Comparison of ENCODE assay signal across 13 cellular contexts in the genomic region with DNA sequence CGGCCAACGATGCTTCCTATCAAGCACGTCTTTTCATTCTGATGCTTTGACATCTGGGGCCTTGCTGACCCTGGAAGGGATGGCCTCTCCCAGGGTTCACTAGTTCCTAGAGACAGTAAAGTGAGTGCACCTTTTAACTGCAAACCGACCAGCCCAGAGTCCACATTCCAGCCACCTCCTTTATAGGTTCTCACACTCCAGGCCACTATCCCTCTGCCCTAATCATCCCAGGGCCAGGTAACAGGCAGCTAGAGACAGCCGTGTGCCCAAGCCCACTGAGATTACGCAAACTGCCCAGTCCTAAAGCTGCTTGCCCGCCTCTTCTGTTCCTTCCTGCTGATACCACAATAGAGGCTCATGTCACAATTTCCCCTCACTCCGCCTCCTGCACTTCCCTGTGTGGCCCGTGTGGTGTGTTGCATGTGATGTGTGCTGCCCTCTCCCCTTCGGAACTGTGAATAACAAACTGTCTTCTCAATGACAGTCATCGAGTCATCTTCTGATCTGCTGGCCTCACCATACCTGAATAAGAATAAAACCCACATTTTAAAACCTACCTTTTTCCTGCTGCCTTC.
A peak's percentile ranks its signal among the peaks of the same experiment; 100 is the strongest.
DNase-seq lines count a peak whose midpoint lies in the region; ATAC-seq, FAIRE-seq and TF ChIP-seq lines count a peak whose summit lies in the region.
"Had no signal": no experiment of that assay in that cellular context is flagged by ENCODE, and none has a peak within 500 bp of the region (broad histone marks: within the 10 kb centered on the region; RNA-seq: fewer than 3 reads in every experiment).

No MANE protein-coding gene starts in this region.

- in situ Hi-C loops in K562 (cut with MboI), result no loop called here

- H3K79me2 ChIP-seq in K562 (ENCODE audit: control insufficient read depth, insufficient read depth, low read length), result no peaks in the 10 kb centered on the region

- H2AFZ ChIP-seq in K562 (ENCODE audit: low read depth, low read length), result no peak overlapping the region

- no peaks in the 10 kb centered on the region for H3K36me3 ChIP-seq in K562 (ENCODE audit: control insufficient read depth, insufficient read depth, low read length)
- H3K36me3 ChIP-seq: uterus had no signal

- TF ChIP-seq EP300 in K562 (IDR thresholded peaks at IDR 0.05; ENCODE audit: low read length), result no peak

- H3K9me3 Mint-ChIP-seq in T-helper 2 cell treated with Interferon-gamma antibody and Interleukin-4, amounts not matched to agents 5 μg/mL and 100 μg/mL, for 36 hours, result no peaks in the 10 kb centered on the region
- H3K9me3 Mint-ChIP-seq in MCF 10A (ENCODE audit: unreplicated experiment), result no peaks in the 10 kb centered on the region
- H3K9me3 Mint-ChIP-seq: memory B cell had no signal

- peaks cover 7 to 21% of the 10 kb centered on the region in 2 experiments; a peak in 3 of 5 replicates for H3K27me3 ChIP-seq in K562 (ENCODE audit: control insufficient read depth in 2 of 2, insufficient read depth in 2 of 2, low read length in 2 of 2)
- H3K27me3 ChIP-seq: body of pancreas, uterus had no signal

- POLR2A ChIA-PET in K562 (lab: Yijun Ruan, JAX) (interaction anchor here (1.5 kb wide), 1 partner anchor 12 kb away, joined by 4 read pairs; no protein-coding TSS in a partner anchor), MCF 10A (lab: Yijun Ruan, JAX) (no interaction called here)

- 2% methylated on average over 11 of the region's 11 CpGs for WGBS in K562 (ENCODE audit: insufficient coverage, low coverage, missing lambda C conversion rate)

- no peaks in the 10 kb centered on the region for H3K4me1 ChIP-seq in K562 (replicated peaks in 1 of 2; ENCODE audit: control insufficient read depth in 2 of 2, insufficient read depth in 2 of 2, low read length in 2 of 2)
- H3K4me1 ChIP-seq: uterus had no signal

- H3K9ac ChIP-seq in K562 (ENCODE audit: insufficient read depth in 1 of 2, low read depth in 2 of 2, low read length in 2 of 2), result no peak overlapping the region

- no peak for FAIRE-seq in K562 (lab: Jason Lieb, UNC)

- intact Hi-C loops in K562 (cut with micrococcal nuclease) (no loop called here), MCF 10A (cut with micrococcal nuclease) (no loop called here)

- peaks cover 8% of the 10 kb centered on the region for H3K4me1 Mint-ChIP-seq in T-helper 2 cell treated with Interferon-gamma antibody and Interleukin-4, amounts not matched to agents 5 μg/mL and 100 μg/mL, for 36 hours (ENCODE audit: low read depth)
- peaks cover 5% of the 10 kb centered on the region for H3K4me1 Mint-ChIP-seq in MCF 10A (ENCODE audit: insufficient read depth, unreplicated experiment)

- ATAC-seq in K562 (peak; percentile 32; the same call in 1 of the 3 replicates), HG03159 (IDR thresholded peaks at IDR 0.05; ENCODE audit: unreplicated experiment) (no peak)
- ATAC-seq: body of pancreas had no signal

- no peaks in the 10 kb centered on the region for H3K9me3 ChIP-seq in K562 (replicated peaks; ENCODE audit: control insufficient read depth, insufficient read depth, low read depth, low read length)
- H3K9me3 ChIP-seq: body of pancreas, uterus had no signal

- no peak for TF ChIP-seq RAD21 in K562 (CRISPR knock-in tag; conservative IDR thresholded peaks at IDR 0.05 in 1 of 2, IDR thresholded peaks at IDR 0.05 in 1 of 2)

- no peak for TF ChIP-seq POLR2A in K562 (conservative IDR thresholded peaks at IDR 0.05)

- no peak overlapping the region for H3K4me3 ChIP-seq in K562
- H3K4me3 ChIP-seq: body of pancreas, uterus had no signal

- peaks cover 5% of the 10 kb centered on the region for H3K27me3 Mint-ChIP-seq in T-helper 2 cell treated with Interferon-gamma antibody and Interleukin-4, amounts not matched to agents 5 μg/mL and 100 μg/mL, for 36 hours (ENCODE audit: low read depth)
- peaks cover 11% of the 10 kb centered on the region for H3K27me3 Mint-ChIP-seq in MCF 10A (ENCODE audit: insufficient read depth, unreplicated experiment)

- DNase-seq in Kasumi-1 (lab: John Stamatoyannopoulos, UW) (peak; percentile 88 to 91), K562 (ENCODE audit: extremely low read depth in 1 of 4, low spot score in 3 of 4) (no peak), GM20000 (ENCODE audit: low spot score) (no peak), MCF 10A (ENCODE audit: unreplicated experiment) (no peak), NCI-H446 treated with DMSO at 0.1 percent for 48 hours (lab: John Stamatoyannopoulos, UW) (no peak)
- peak; percentile 50 for DNase-seq in T-helper 2 cell treated with Interferon-gamma antibody and Interleukin-4, amounts not matched to agents 5 μg/mL and 100 μg/mL, for 36 hours (ENCODE audit: low spot score)
- DNase-seq in stimulated activated CD8-positive, alpha-beta memory T cell treated with anti-CD3 and anti-CD28 coated beads, Interleukin-15, amount 100 ng/mL, for 48 hours (ENCODE audit: low read depth in 2 of 2), result peak; percentile 37 to 49
- DNase-seq: HCEC 1CT, posterior cingulate gyrus, uterus had no signal

- TF ChIP-seq CTCF in K562 (IDR thresholded peaks at IDR 0.05 in 2 of 3, conservative IDR thresholded peaks at IDR 0.05 in 1 of 3; ENCODE audit: insufficient read depth in 2 of 3, low read depth in 1 of 3, low read length in 3 of 3), result no peak
- no peak for TF ChIP-seq CTCF in GM20000 (IDR thresholded peaks at IDR 0.05; ENCODE audit: extremely low read depth, missing control alignments)
- TF ChIP-seq CTCF in MCF 10A (IDR thresholded peaks at IDR 0.05; ENCODE audit: unreplicated experiment), result no peak

- H3K27ac Mint-ChIP-seq in T-helper 2 cell treated with Interferon-gamma antibody and Interleukin-4, amounts not matched to agents 5 μg/mL and 100 μg/mL, for 36 hours, result no peak overlapping the region
- no peak overlapping the region for H3K27ac Mint-ChIP-seq in MCF 10A (ENCODE audit: low read depth, unreplicated experiment)
- H3K27ac Mint-ChIP-seq: memory B cell had no signal

- H3K4me2 ChIP-seq in K562 (ENCODE audit: insufficient read depth, low read length), result no peak overlapping the region

- BruUV-seq in K562 (replicated peaks; lab: Mats Ljungman, UMichigan) (no TSS peak), MCF 10A (replicated peaks; lab: Mats Ljungman, UMichigan) (no TSS peak)

- H3K27ac ChIP-seq in K562 (ENCODE audit: extremely low read depth, low read depth, low read length), result no peak overlapping the region
- H3K27ac ChIP-seq: body of pancreas, uterus had no signal

- no peaks in the 10 kb centered on the region for H3K36me3 Mint-ChIP-seq in T-helper 2 cell treated with Interferon-gamma antibody and Interleukin-4, amounts not matched to agents 5 μg/mL and 100 μg/mL, for 36 hours (ENCODE audit: low read depth)
- H3K36me3 Mint-ChIP-seq in MCF 10A (ENCODE audit: insufficient read depth, unreplicated experiment), result peaks cover 5% of the 10 kb centered on the region
- H3K36me3 Mint-ChIP-seq: memory B cell had no signal

- no peaks in the 10 kb centered on the region for H3K9me1 ChIP-seq in K562 (ENCODE audit: control insufficient read depth, insufficient read depth, low read length)

- H3K4me3 Mint-ChIP-seq in T-helper 2 cell treated with Interferon-gamma antibody and Interleukin-4, amounts not matched to agents 5 μg/mL and 100 μg/mL, for 36 hours, result no peak overlapping the region
- no peak overlapping the region for H3K4me3 Mint-ChIP-seq in MCF 10A (ENCODE audit: unreplicated experiment)
- H3K4me3 Mint-ChIP-seq: memory B cell had no signal

- CTCF ChIA-PET in K562 (lab: Yijun Ruan, JAX; ENCODE audit: low intra/inter-chr PET ratio), result no interaction called here
- CTCF ChIA-PET in MCF 10A (lab: Yijun Ruan, JAX), result interaction anchor here (0.7 to 1.1 kb wide), 2 partner anchors 17 to 372 kb away, joined by 3 read pairs; no protein-coding TSS in a partner anchor

- H4K20me1 ChIP-seq in K562 (replicated peaks; ENCODE audit: control insufficient read depth, insufficient read depth, low read length), result no peaks in the 10 kb centered on the region

TF ChIP-seq in K562, 482 proteins besides CTCF, POLR2A, EP300 and RAD21:
- TF ChIP-seq ZNF586 (CRISPR knock-in tag; conservative IDR thresholded peaks at IDR 0.05) (no peak), HDAC8 (tag; IDR thresholded peaks at IDR 0.05) (no peak)
- TF ChIP-seq, protein P1, sequence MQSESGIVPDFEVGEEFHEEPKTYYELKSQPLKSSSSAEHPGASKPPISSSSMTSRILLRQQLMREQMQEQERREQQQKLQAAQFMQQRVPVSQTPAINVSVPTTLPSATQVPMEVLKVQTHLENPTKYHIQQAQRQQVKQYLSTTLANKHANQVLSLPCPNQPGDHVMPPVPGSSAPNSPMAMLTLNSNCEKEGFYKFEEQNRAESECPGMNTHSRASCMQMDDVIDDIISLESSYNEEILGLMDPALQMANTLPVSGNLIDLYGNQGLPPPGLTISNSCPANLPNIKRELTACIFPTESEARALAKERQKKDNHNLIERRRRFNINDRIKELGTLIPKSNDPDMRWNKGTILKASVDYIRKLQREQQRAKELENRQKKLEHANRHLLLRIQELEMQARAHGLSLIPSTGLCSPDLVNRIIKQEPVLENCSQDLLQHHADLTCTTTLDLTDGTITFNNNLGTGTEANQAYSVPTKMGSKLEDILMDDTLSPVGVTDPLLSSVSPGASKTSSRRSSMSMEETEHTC (IDR thresholded peaks at IDR 0.05), result no peak
TF ChIP-seq in K562: peak in this region for 0.

Comparison
In these comparisons a context has a peak if more than half of its experiments do, and no peak if none do; other contexts are left out.
1. DNase-seq: peak in Kasumi-1 (2 of 2), T-helper 2 cell treated with Interferon-gamma antibody and Interleukin-4, amounts not matched to agents 5 μg/mL and 100 μg/mL, for 36 hours (single experiment) and stimulated activated CD8-positive, alpha-beta memory T cell treated with anti-CD3 and anti-CD28 coated beads, Interleukin-15, amount 100 ng/mL, for 48 hours (2 of 2); none in K562 (0 of 4), GM20000 (single experiment), MCF 10A (single experiment) and NCI-H446 treated with DMSO at 0.1 percent for 48 hours (single experiment).